10 cellular contexts compared by ENCODE assay signal in genomic region chr17:42163113-42163512, GRCh38. TPM values are rescaled to one million over a fixed set of nuclear protein-coding genes. Genes with fewer than 3 reads are reported as not detected.
A peak's percentile ranks its signal among the peaks of the same experiment; 100 is the strongest.
DNase-seq lines count a peak whose midpoint lies in the region; ATAC-seq and TF ChIP-seq lines count a peak whose summit lies in the region.
"Had no signal": no experiment of that assay in that cellular context is flagged by ENCODE, and none has a peak within 500 bp of the region (broad histone marks: within the 10 kb centered on the region; RNA-seq: fewer than 3 reads in every experiment).

No MANE protein-coding gene starts in this region.

- DNase-seq in NCI-H2227 (lab: John Stamatoyannopoulos, UW; ENCODE audit: unreplicated experiment) (peak; percentile 22), NCI-H2227 treated with DMSO at 0.1 percent for 48 hours (lab: John Stamatoyannopoulos, UW) (no peak), SK-MEL-5 (ENCODE audit: low read depth, low spot score) (peak; percentile 72), NCI-H345 treated with DMSO at 0.1 percent for 48 hours (lab: John Stamatoyannopoulos, UW; ENCODE audit: unreplicated experiment) (no peak), tibial nerve (ENCODE audit: low spot score in 2 of 2) (no peak)
- peak in 1 of 3 experiments; percentile 13 for DNase-seq in effector memory CD8-positive, alpha-beta T cell
- DNase-seq in stimulated activated CD4-positive, alpha-beta T cell treated with anti-CD3 and anti-CD28 coated beads, Interleukin-2, amount 100 ng/mL, for 48 hours = peak; percentile 61 to 63

- no peak overlapping the region for H3K4me3 ChIP-seq in tibial nerve
- H3K4me3 ChIP-seq: BLaER1 had no signal

- H3K9me3 ChIP-seq in tibial nerve = no peaks in the 10 kb centered on the region
- H3K9me3 ChIP-seq: BLaER1 had no signal

- in situ Hi-C loops in SK-MEL-5 (cut with HindIII; ENCODE audit: low pct_unique_long_range_greater_than_20kb, low sequenced_read_pairs) = no loop called here

- H3K36me3 ChIP-seq in tibial nerve = no peaks in the 10 kb centered on the region
- H3K36me3 ChIP-seq: BLaER1 had no signal

- 49 to 52% methylated on average over 8 of the region's 8 CpGs for WGBS in tibial nerve, 2 donors

- peak overlapping the region in 1 of 2 donors; percentile 26 for H3K27ac Mint-ChIP-seq in effector memory CD8-positive, alpha-beta T cell
- H3K27ac Mint-ChIP-seq: nephron had no signal

- TF ChIP-seq POLR2A in tibial nerve (IDR thresholded peaks at IDR 0.05) = no peak

- no peaks in the 10 kb centered on the region for H3K27me3 ChIP-seq in tibial nerve
- H3K27me3 ChIP-seq: BLaER1 had no signal

- no peak overlapping the region for H3K27ac ChIP-seq in tibial nerve
- H3K27ac ChIP-seq: BLaER1 had no signal

- H3K4me3 Mint-ChIP-seq in effector memory CD8-positive, alpha-beta T cell = no peak overlapping the region
- H3K4me3 Mint-ChIP-seq: nephron had no signal

- peak; percentile 22 for ATAC-seq in effector memory CD8-positive, alpha-beta T cell (replicated peaks)
- no peak for ATAC-seq in HG03280 (IDR thresholded peaks at IDR 0.05; ENCODE audit: unreplicated experiment)

- H3K27me3 Mint-ChIP-seq in effector memory CD8-positive, alpha-beta T cell = no peaks in the 10 kb centered on the region

- H3K36me3 Mint-ChIP-seq in effector memory CD8-positive, alpha-beta T cell (ENCODE audit: insufficient read depth) = peaks cover 4% of the 10 kb centered on the region

- H3K4me1 Mint-ChIP-seq in effector memory CD8-positive, alpha-beta T cell (ENCODE audit: low read depth in 2 of 2) = no peaks in the 10 kb centered on the region
- H3K4me1 Mint-ChIP-seq: nephron had no signal

- no peaks in the 10 kb centered on the region for H3K9me3 Mint-ChIP-seq in effector memory CD8-positive, alpha-beta T cell
- H3K9me3 Mint-ChIP-seq: nephron had no signal

- TF ChIP-seq CTCF in tibial nerve (IDR thresholded peaks at IDR 0.05) = no peak

- no peak for TF ChIP-seq EP300 in tibial nerve (IDR thresholded peaks at IDR 0.05)

- no peaks in the 10 kb centered on the region for H3K4me1 ChIP-seq in tibial nerve

RNA-seq across cellular contexts. Expression of gene RAB5C, which starts 8.3 kb away (rescaled TPM):
- 166 and 195 TPM in 2 replicates for total RNA-seq in SK-MEL-5 (2014; rRNA removed; shearing (Covaris generic))
- 398 and 408 TPM in 2 replicates for polyA plus RNA-seq in SK-MEL-5 (2015; cell fraction: cytosol; rRNA removed)
- 101 and 106 TPM in 2 replicates for polyA plus RNA-seq in SK-MEL-5 (2015; cell fraction: nucleus; rRNA removed)
- total RNA-seq in tibial nerve = 100 to 1,000 TPM in 3 of 4 donors, 10 to 100 TPM in 1; 94.8 to 137 (median 117) TPM

RNA-seq across cellular contexts. Expression of gene KCNH4, which starts 17.8 kb away (rescaled TPM):
- total RNA-seq in SK-MEL-5 (2014; rRNA removed; shearing (Covaris generic)) = 0.18 and 0.24 TPM in 2 replicates
- 0.63 and 1.9 TPM in 2 replicates for polyA plus RNA-seq in SK-MEL-5 (2015; cell fraction: cytosol; rRNA removed)
- 1.3 and 2.7 TPM in 2 replicates for polyA plus RNA-seq in SK-MEL-5 (2015; cell fraction: nucleus; rRNA removed)
- under 1 TPM in 1 of 4 donors, not detected in 3; 0.30 TPM for total RNA-seq in tibial nerve

RNA-seq across cellular contexts. Expression of gene HCRT, which starts 22.1 kb away (rescaled TPM):
- not detected in 2 replicates for total RNA-seq in SK-MEL-5 (2014; rRNA removed; shearing (Covaris generic))
- not detected in 2 replicates for polyA plus RNA-seq in SK-MEL-5 (2015; cell fraction: cytosol; rRNA removed)
- not detected in 2 replicates for polyA plus RNA-seq in SK-MEL-5 (2015; cell fraction: nucleus; rRNA removed)
- total RNA-seq in tibial nerve = not detected

RNA-seq across cellular contexts. Expression of gene GHDC, which starts 31.2 kb away (rescaled TPM):
- 24.7 and 28.4 TPM in 2 replicates for total RNA-seq in SK-MEL-5 (2014; rRNA removed; shearing (Covaris generic))
- polyA plus RNA-seq in SK-MEL-5 (2015; cell fraction: cytosol; rRNA removed) = 34.4 and 49.2 TPM in 2 replicates
- polyA plus RNA-seq in SK-MEL-5 (2015; cell fraction: nucleus; rRNA removed) = 54.6 and 90.5 TPM in 2 replicates
- 10 to 100 TPM; 36.4 to 77.9 (median 40.7) TPM for total RNA-seq in tibial nerve

RNA-seq across cellular contexts. Expression of gene HSPB9, which starts 40.5 kb away (rescaled TPM):
- total RNA-seq in SK-MEL-5 (2014; rRNA removed; shearing (Covaris generic)) = not detected in 2 replicates
- not detected in 2 replicates for polyA plus RNA-seq in SK-MEL-5 (2015; cell fraction: cytosol; rRNA removed)
- polyA plus RNA-seq in SK-MEL-5 (2015; cell fraction: nucleus; rRNA removed) = 0.15 TPM in 1 of 2 replicates, not detected in the other
- total RNA-seq in tibial nerve = under 1 TPM in 1 of 4 donors, not detected in 3; 0.22 TPM

Comparison
In these comparisons a context has a peak if more than half of its experiments do, and no peak if none do; other contexts are left out.
1. DNase-seq: peak in NCI-H2227 (single experiment), SK-MEL-5 (single experiment) and stimulated activated CD4-positive, alpha-beta T cell treated with anti-CD3 and anti-CD28 coated beads, Interleukin-2, amount 100 ng/mL, for 48 hours (2 of 2); none in NCI-H2227 treated with DMSO at 0.1 percent for 48 hours (single experiment), NCI-H345 treated with DMSO at 0.1 percent for 48 hours (single experiment) and tibial nerve (0 of 2).